In genomic region chr12:6452908-6453630, GRCh38 we compare ENCODE assay signal across 8 cellular contexts. TPM values are rescaled to one million over a fixed set of nuclear protein-coding genes. Genes with fewer than 3 reads are reported as not detected.
DNase-seq lines count a peak whose midpoint lies in the region; ATAC-seq and TF ChIP-seq lines count a peak whose summit lies in the region.

No MANE protein-coding gene starts in this region.

- WGBS in esophagus squamous epithelium, 2 donors, result 5 to 44% methylated on average over 7 of the region's 18 CpGs

- peak in 1 of 4 donors; percentile 30 for TF ChIP-seq POLR2A in esophagus squamous epithelium (IDR thresholded peaks at IDR 0.05)

- intact Hi-C loops in esophagus squamous epithelium (cut with DNase I) (no loop called here), posterior vena cava (cut with DNase I) (no loop called here)

- TF ChIP-seq CTCF in DND-41 (IDR thresholded peaks at IDR 0.05; ENCODE audit: borderline replicate concordance, extremely low read depth, low read length, poor library complexity, severe bottlenecking) (no peak), esophagus squamous epithelium (IDR thresholded peaks at IDR 0.05) (no peak)

- DNase-seq in DND-41, result peak; percentile 60
- DNase-seq in SJSA1 (ENCODE audit: low read depth in 1 of 2, low spot score in 2 of 2), result no peak
- no peak for DNase-seq in esophagus squamous epithelium (lab: John Stamatoyannopoulos, UW)
- DNase-seq in posterior vena cava (ENCODE audit: low spot score), result peak; percentile 83
- DNase-seq in MG63, result no peak
- DNase-seq in iPS-NIHi11 (ENCODE audit: low spot score), result no peak

- H3K79me2 ChIP-seq in DND-41 (ENCODE audit: insufficient read depth, low read length), result peaks cover 22% of the 10 kb centered on the region

- peak overlapping the region; percentile 36 to 78 for H3K4me3 ChIP-seq in DND-41 (ENCODE audit: low read depth in 1 of 2, low read length in 2 of 2)
- H3K4me3 ChIP-seq in SJSA1, result peak overlapping the region; percentile 51
- H3K4me3 ChIP-seq in esophagus squamous epithelium, result peak overlapping the region; percentile 50 to 92 (median 73)
- H3K4me3 ChIP-seq in MG63, result no peak overlapping the region

- peak overlapping the region; percentile 84 for H3K4me2 ChIP-seq in DND-41 (ENCODE audit: insufficient read depth, low read length)

- H3K27ac ChIP-seq in DND-41 (ENCODE audit: low read length) (peak overlapping the region; percentile 97), SJSA1 (peak overlapping the region; percentile 79; the same call in 1 of the 2 replicates), esophagus squamous epithelium (peak overlapping the region; percentile 97 to 99 (median 98))

- H3K36me3 ChIP-seq in DND-41 (ENCODE audit: insufficient read depth, low read length) (peaks cover 36% of the 10 kb centered on the region), SJSA1 (peaks cover 24% of the 10 kb centered on the region), esophagus squamous epithelium (peaks cover 0 to 43% (median 22%) of the 10 kb centered on the region in 3 donors), MG63 (no peaks in the 10 kb centered on the region; the same call in 1 of the 2 replicates)

- H3K9ac ChIP-seq in DND-41 (ENCODE audit: low read depth, low read length), result peak overlapping the region; percentile 87

- H3K9me3 ChIP-seq in DND-41 (ENCODE audit: insufficient read depth, low read length, severe bottlenecking) (no peaks in the 10 kb centered on the region), SJSA1 (replicated peaks) (no peaks in the 10 kb centered on the region), esophagus squamous epithelium (no peaks in the 10 kb centered on the region), MG63 (no peaks in the 10 kb centered on the region)

- no peaks in the 10 kb centered on the region for H4K20me1 ChIP-seq in DND-41 (ENCODE audit: insufficient read depth, low read length)

- peak overlapping the region; percentile 85; the same call in 1 of the 2 replicates for H2AFZ ChIP-seq in DND-41 (ENCODE audit: low read depth, low read length)

- H3K4me1 ChIP-seq in DND-41 (ENCODE audit: insufficient read depth, low read length) (peaks cover 32% of the 10 kb centered on the region), SJSA1 (replicated peaks) (peaks cover 32% of the 10 kb centered on the region), esophagus squamous epithelium (peaks cover 27 to 43% (median 32%) of the 10 kb centered on the region in 3 donors)

- no peak for ATAC-seq in DND-41 (ENCODE audit: insufficient read depth, low read depth)
- no peak for ATAC-seq in HG03442 (IDR thresholded peaks at IDR 0.05; ENCODE audit: unreplicated experiment)
- no peak for ATAC-seq in HG03378 (IDR thresholded peaks at IDR 0.05; ENCODE audit: unreplicated experiment)

- no peaks in the 10 kb centered on the region for H3K27me3 ChIP-seq in DND-41 (ENCODE audit: insufficient read depth, low read length, poor library complexity)
- H3K27me3 ChIP-seq in SJSA1 (replicated peaks), result no peaks in the 10 kb centered on the region
- H3K27me3 ChIP-seq in esophagus squamous epithelium, result no peaks in the 10 kb centered on the region
- no peaks in the 10 kb centered on the region for H3K27me3 ChIP-seq in MG63

RNA-seq across cellular contexts. Expression of gene TAPBPL, which starts 1.2 kb away (rescaled TPM):
- total RNA-seq in SJSA1 (2014; rRNA removed; shearing (Covaris generic)), result 1.1 and 5.4 TPM in 2 replicates
- 10 to 100 TPM in 3 of 4 donors, 1 to 10 TPM in 1; 7.7 to 25.6 (median 18.2) TPM for total RNA-seq in esophagus squamous epithelium
- 10 to 100 TPM; 15.3 to 20.6 TPM for total RNA-seq in posterior vena cava
- 2.2 TPM in 1 of 2 replicates, not detected in the other for total RNA-seq in MG63 (2014; rRNA removed; shearing (Covaris generic); ENCODE audit: low replicate concordance)

RNA-seq across cellular contexts. Expression of gene CD27, which starts 8.3 kb away (rescaled TPM):
- total RNA-seq in SJSA1 (2014; rRNA removed; shearing (Covaris generic)), result not detected in 2 replicates
- total RNA-seq in esophagus squamous epithelium (1 to 10 TPM in 3 of 4 donors, under 1 TPM in 1; 0.49 to 4.2 (median 2.9) TPM), posterior vena cava (under 1 TPM; 0.42 to 0.43 TPM)
- not detected in 2 replicates for total RNA-seq in MG63 (2014; rRNA removed; shearing (Covaris generic); ENCODE audit: low replicate concordance)

RNA-seq across cellular contexts. Expression of gene VAMP1, which starts 17.4 kb away (rescaled TPM):
- total RNA-seq in SJSA1 (2014; rRNA removed; shearing (Covaris generic)), result 2.4 and 6.4 TPM in 2 replicates
- 1 to 10 TPM; 1.2 to 9.1 (median 5.1) TPM for total RNA-seq in esophagus squamous epithelium
- total RNA-seq in posterior vena cava, result 10 to 100 TPM in 1 of 2 donors, 1 to 10 TPM in 1; 6.2 to 11.1 TPM
- total RNA-seq in MG63 (2014; rRNA removed; shearing (Covaris generic); ENCODE audit: low replicate concordance), result 7.1 and 15.3 TPM in 2 replicates

RNA-seq across cellular contexts. Expression of gene MRPL51, which starts 40.0 kb away (rescaled TPM):
- 213 and 264 TPM in 2 replicates for total RNA-seq in SJSA1 (2014; rRNA removed; shearing (Covaris generic))
- 10 to 100 TPM; 36.3 to 95.5 (median 72.6) TPM for total RNA-seq in esophagus squamous epithelium
- 100 to 1,000 TPM in 1 of 2 donors, 10 to 100 TPM in 1; 90.1 to 102 TPM for total RNA-seq in posterior vena cava
- total RNA-seq in MG63 (2014; rRNA removed; shearing (Covaris generic); ENCODE audit: low replicate concordance), result 140 and 315 TPM in 2 replicates

RNA-seq across cellular contexts. Expression of gene NCAPD2, which starts 40.8 kb away (rescaled TPM):
- total RNA-seq in SJSA1 (2014; rRNA removed; shearing (Covaris generic)), result 84.0 and 131 TPM in 2 replicates
- total RNA-seq in esophagus squamous epithelium (10 to 100 TPM; 25.6 to 73.2 (median 55.9) TPM), posterior vena cava (10 to 100 TPM; 14.4 to 16.3 TPM)
- total RNA-seq in MG63 (2014; rRNA removed; shearing (Covaris generic); ENCODE audit: low replicate concordance), result 60.2 and 95.9 TPM in 2 replicates

Comparison
In these comparisons a context has a peak if more than half of its experiments do, and no peak if none do; other contexts are left out.
1. DNase-seq: peak in DND-41 (single experiment) and posterior vena cava (single experiment); none in SJSA1 (0 of 2), esophagus squamous epithelium (single experiment), MG63 (single experiment) and iPS-NIHi11 (single experiment).
2. Peak in every context shown above with its lines, with median percentiles within 50 percentile points of each other: H3K27ac ChIP-seq.